ENCODE assay signal across 21 cellular contexts in genomic region chr11:34407121-34407813, GRCh38. TPM values are rescaled to one million over a fixed set of nuclear protein-coding genes. Genes with fewer than 3 reads are reported as not detected.
DNase-seq lines count a peak whose midpoint lies in the region; ATAC-seq and TF ChIP-seq lines count a peak whose summit lies in the region.
"Had no signal": no experiment of that assay in that cellular context is flagged by ENCODE, and none has a peak within 500 bp of the region (broad histone marks: within the 10 kb centered on the region; RNA-seq: fewer than 3 reads in every experiment).

No MANE protein-coding gene starts in this region.

- no peak for TF ChIP-seq EP300 in sigmoid colon (IDR thresholded peaks at IDR 0.05)

- intact Hi-C loops in sigmoid colon (cut with DNase I): no loop called here

- H3K27me3 ChIP-seq in sigmoid colon: peaks cover 0 to 6% (median 0%) of the 10 kb centered on the region in 3 donors
- H3K27me3 ChIP-seq: body of pancreas, upper lobe of left lung had no signal

- H3K4me3 ChIP-seq in LNCaP clone FGC (ENCODE audit: low read depth, low read length) (no peak overlapping the region), sigmoid colon (no peak overlapping the region)
- H3K4me3 ChIP-seq: body of pancreas, heart right ventricle, upper lobe of left lung had no signal

- no peaks in the 10 kb centered on the region for H3K4me1 ChIP-seq in sigmoid colon
- H3K4me1 ChIP-seq: body of pancreas, upper lobe of left lung had no signal

- ATAC-seq in esophagus mucosa: peak; percentile 84
- ATAC-seq: activated CD4-positive, alpha-beta T cell treated with anti-CD3 and anti-CD28 coated beads for 36 hours; body of pancreas; heart right ventricle; naive thymus-derived CD4-positive, alpha-beta T cell; Right ventricle myocardium inferior had no signal

- H3K36me3 ChIP-seq in sigmoid colon: no peaks in the 10 kb centered on the region
- H3K36me3 ChIP-seq: heart right ventricle, upper lobe of left lung had no signal

- DNase-seq in LNCaP clone FGC (ENCODE audit: low read depth) (peak; percentile 76), medulla oblongata (ENCODE audit: extremely low spot score) (peak; percentile 55), ureter (ENCODE audit: low spot score) (peak; percentile 50), SW 1271 (lab: John Stamatoyannopoulos, UW) (no peak), sigmoid colon (no peak)
- no peak for DNase-seq in activated CD8-positive, alpha-beta memory T cell treated with anti-CD3 and anti-CD28 coated beads for 24 hours
- DNase-seq: activated CD4-positive, alpha-beta T cell treated with anti-CD3 and anti-CD28 coated beads for 36 hours; activated naive CD4-positive, alpha-beta T cell; activated T-cell treated with anti-CD3 and anti-CD28 coated beads, Interleukin-2, amount 50 U/mL, for 24 hours; erythroblast; heart right ventricle; Kasumi-1; naive thymus-derived CD4-positive, alpha-beta T cell; nucleus accumbens; OCI-M1; stimulated activated CD8-positive, alpha-beta memory T cell treated with anti-CD3 and anti-CD28 coated beads, Interleukin-4, amount 100 ng/mL, for 48 hours had no signal

- TF ChIP-seq CTCF in LNCaP clone FGC (IDR thresholded peaks at IDR 0.05; ENCODE audit: control insufficient read depth, extremely low read depth, insufficient read depth): no peak
- TF ChIP-seq CTCF in sigmoid colon (IDR thresholded peaks at IDR 0.05): no peak

- no peak for TF ChIP-seq POLR2A in sigmoid colon (IDR thresholded peaks at IDR 0.05)

- no peaks in the 10 kb centered on the region for H3K9me3 ChIP-seq in sigmoid colon
- H3K9me3 ChIP-seq: body of pancreas had no signal

- 45 to 57% methylated on average over 2 of the region's 2 CpGs for WGBS in sigmoid colon, 2 donors

- no peak overlapping the region for H3K27ac ChIP-seq in sigmoid colon
- H3K27ac ChIP-seq: body of pancreas, heart right ventricle, upper lobe of left lung had no signal

RNA-seq across cellular contexts. Expression of gene CAT, which starts 31.5 kb away (rescaled TPM):
- 19.3 TPM for total RNA-seq in esophagus mucosa
- total RNA-seq in ureter: 135 TPM
- 100 to 1,000 TPM in 2 of 4 donors, 10 to 100 TPM in 2; 77.4 to 164 (median 103) TPM for total RNA-seq in sigmoid colon
- 100 to 1,000 TPM in 1 of 3 donors, 10 to 100 TPM in 2; 64.1 to 163 (median 79.3) TPM for polyA plus RNA-seq in sigmoid colon
- total RNA-seq: NCI-H460 had no signal

RNA-seq across cellular contexts. Expression of gene ABTB2, which starts 49.5 kb away (rescaled TPM):
- total RNA-seq in esophagus mucosa (3.4 TPM), ureter (4.7 TPM), sigmoid colon (1 to 10 TPM; 1.3 to 2.5 (median 2.1) TPM)
- polyA plus RNA-seq in sigmoid colon: 10 to 100 TPM in 1 of 3 donors, 1 to 10 TPM in 2; 5.4 to 12.9 (median 8.2) TPM

Comparison
In these comparisons a context has a peak if more than half of its experiments do, and no peak if none do; other contexts are left out.
1. DNase-seq: peak in LNCaP clone FGC (single experiment), medulla oblongata (single experiment) and ureter (single experiment); none in SW 1271 (0 of 2), sigmoid colon (single experiment) and activated CD8-positive, alpha-beta memory T cell treated with anti-CD3 and anti-CD28 coated beads for 24 hours (single experiment).